Comparison of ENCODE assay signal across 27 cellular contexts in genomic region chr11:129425214-129425613, GRCh38. TPM values are rescaled to one million over a fixed set of nuclear protein-coding genes. Genes with fewer than 3 reads are reported as not detected.
"Had no signal": no experiment of that assay in that cellular context is flagged by ENCODE, and none has a peak within 500 bp of the region (broad histone marks: within the 10 kb centered on the region; RNA-seq: fewer than 3 reads in every experiment).

No MANE protein-coding gene starts in this region.

- H3K27me3 ChIP-seq: ascending aorta, body of pancreas, Peyer's patch had no signal

- H3K27ac Mint-ChIP-seq: activated CD8-positive, alpha-beta T cell treated with anti-CD3 and anti-CD28 coated beads, Interleukin-2, amount 10 ng/mL, durations not matched to agents 7 days and 5 days; activated naive CD4-positive, alpha-beta T cell treated with anti-CD3 and anti-CD28 coated beads, Interleukin-2, amount 50 U/mL, for 72 hours; activated naive CD8-positive, alpha-beta T cell treated with anti-CD3 and anti-CD28 coated beads, Interleukin-2, amount 50 U/mL, for 24 hours; activated T-cell treated with anti-CD3 and anti-CD28 coated beads, Interleukin-2, amount 50 U/mL, for 24 hours; activated T-helper 1 cell treated with anti-CD3 and anti-CD28 coated beads, Interleukin-12 subunit alpha, Interleukin-12 subunit beta, Interleukin-2, Interleukin-4 antibody, amounts not matched to agents 30 ng/mL and 10 ng/mL and 1 ng/mL, durations not matched to agents 14 hours and 24 hours and 36 hours; T-helper 1 cell treated with Interleukin-12 subunit alpha and Interleukin-12 subunit beta and Interleukin-4 antibody, amounts not matched to agents 30 μg/mL and 1 μg/mL, for 36 hours had no signal

- H3K9me3 Mint-ChIP-seq: activated naive CD4-positive, alpha-beta T cell treated with anti-CD3 and anti-CD28 coated beads, Interleukin-2, amount 50 U/mL, for 72 hours; activated naive CD8-positive, alpha-beta T cell treated with anti-CD3 and anti-CD28 coated beads, Interleukin-2, amount 50 U/mL, for 24 hours; activated T-cell treated with anti-CD3 and anti-CD28 coated beads, Interleukin-2, amount 50 U/mL, for 24 hours; activated T-helper 1 cell treated with anti-CD3 and anti-CD28 coated beads, Interleukin-12 subunit alpha, Interleukin-12 subunit beta, Interleukin-2, Interleukin-4 antibody, amounts not matched to agents 30 ng/mL and 10 ng/mL and 1 ng/mL, durations not matched to agents 14 hours and 24 hours and 36 hours; T-helper 1 cell treated with Interleukin-12 subunit alpha and Interleukin-12 subunit beta and Interleukin-4 antibody, amounts not matched to agents 30 μg/mL and 1 μg/mL, for 36 hours had no signal

- DNase-seq: activated CD4-positive, alpha-beta T cell treated with anti-CD3 and anti-CD28 coated beads for 48 hours; activated CD4-positive, alpha-beta T cell treated with anti-CD3 and anti-CD28 coated beads, Interleukin-2, amount 50 U/mL, for 4 hours; activated CD8-positive, alpha-beta T cell treated with anti-CD3 and anti-CD28 coated beads, Interleukin-2, amount 10 ng/mL, durations not matched to agents 7 days and 5 days; activated effector memory CD4-positive, alpha-beta T cell treated with Interleukin-2 at 50 U/mL for 16 hours; activated naive CD4-positive, alpha-beta T cell treated with Interleukin-2 at 50 U/mL for 16 hours; activated naive CD8-positive, alpha-beta T cell treated with anti-CD3 and anti-CD28 coated beads, Interleukin-2, amount 50 U/mL, for 24 hours; activated T-cell treated with anti-CD3 and anti-CD28 coated beads, Interleukin-2, amount 50 U/mL, for 24 hours; amniotic stem cell; body of pancreas; central memory CD4-positive, alpha-beta T cell; Kasumi-1; NCI-H1105 treated with DMSO at 0.1 percent for 48 hours; NCI-H1436 treated with DMSO at 0.1 percent for 48 hours; NCI-H187; NCI-H2081; NCI-H446; NCI-H524; NK-92 treated with Interleukin-12 subunit alpha and Interleukin-12 subunit beta, amount 100 ng/mL, for 24 hours; OCI-M1; Peyer's patch; Right ventricle myocardium superior had no signal

- H3K36me3 Mint-ChIP-seq: activated naive CD4-positive, alpha-beta T cell treated with anti-CD3 and anti-CD28 coated beads, Interleukin-2, amount 50 U/mL, for 72 hours had no signal

- H3K9me3 ChIP-seq: ascending aorta, body of pancreas, Peyer's patch had no signal

- H3K27ac ChIP-seq: ascending aorta, Peyer's patch, RWPE1 had no signal

- H3K4me1 Mint-ChIP-seq: activated naive CD8-positive, alpha-beta T cell treated with anti-CD3 and anti-CD28 coated beads, Interleukin-2, amount 50 U/mL, for 24 hours had no signal

- H3K4me3 ChIP-seq: ascending aorta, body of pancreas, Peyer's patch had no signal

- H3K36me3 ChIP-seq: ascending aorta, Peyer's patch had no signal

- H3K4me3 Mint-ChIP-seq: activated CD8-positive, alpha-beta T cell treated with anti-CD3 and anti-CD28 coated beads, Interleukin-2, amount 10 ng/mL, durations not matched to agents 7 days and 5 days; activated naive CD8-positive, alpha-beta T cell treated with anti-CD3 and anti-CD28 coated beads, Interleukin-2, amount 50 U/mL, for 24 hours; activated T-cell treated with anti-CD3 and anti-CD28 coated beads, Interleukin-2, amount 50 U/mL, for 24 hours; activated T-helper 1 cell treated with anti-CD3 and anti-CD28 coated beads, Interleukin-12 subunit alpha, Interleukin-12 subunit beta, Interleukin-2, Interleukin-4 antibody, amounts not matched to agents 30 ng/mL and 10 ng/mL and 1 ng/mL, durations not matched to agents 14 hours and 24 hours and 36 hours; T-helper 1 cell treated with Interleukin-12 subunit alpha and Interleukin-12 subunit beta and Interleukin-4 antibody, amounts not matched to agents 30 μg/mL and 1 μg/mL, for 36 hours had no signal

- H3K4me1 ChIP-seq: ascending aorta, body of pancreas had no signal

RNA-seq across cellular contexts. Expression of gene BARX2, which starts 49.6 kb away (rescaled TPM):
- total RNA-seq: activated CD8-positive, alpha-beta T cell treated with anti-CD3 and anti-CD28 coated beads, Interleukin-2, amount 10 ng/mL, durations not matched to agents 7 days and 5 days; ascending aorta; Right ventricle myocardium superior; SK-MEL-5 had no signal
